In the genomic region with DNA sequence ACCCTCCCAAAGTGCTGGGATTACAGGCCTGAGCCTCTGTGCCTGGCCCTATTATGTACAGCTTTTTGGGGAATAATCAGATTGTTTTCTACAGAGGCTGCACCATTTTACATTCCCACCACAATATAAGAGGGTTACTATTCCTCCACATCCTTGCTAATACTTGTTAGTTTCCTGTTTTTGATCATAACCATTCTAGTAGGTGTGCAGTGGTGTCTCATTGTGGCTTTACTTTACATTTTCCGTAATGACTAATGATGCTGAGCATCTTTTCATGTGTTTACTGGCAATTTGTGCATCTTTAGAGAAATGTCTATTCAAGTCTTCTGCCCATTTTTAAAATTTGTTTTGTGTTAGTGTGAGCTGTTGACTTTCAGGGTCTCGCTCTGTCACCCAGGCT, we compare ENCODE assay signal across 2 cellular contexts.
TF ChIP-seq lines count a peak whose summit lies in the region.

No MANE protein-coding gene starts in this region.

TF ChIP-seq in liver, 16 proteins besides CTCF, POLR2A, EP300 and RAD21:
- no peak for TF ChIP-seq ATF3 (IDR thresholded peaks at IDR 0.05)
- no peak for TF ChIP-seq HNF4G (IDR thresholded peaks at IDR 0.05)
- no peak for TF ChIP-seq YY1 (IDR thresholded peaks at IDR 0.05)
- no peak for TF ChIP-seq GABPA (IDR thresholded peaks at IDR 0.05 in 1 of 2, conservative IDR thresholded peaks at IDR 0.05 in 1 of 2)
- TF ChIP-seq HNF4A (conservative IDR thresholded peaks at IDR 0.05): no peak
- no peak for TF ChIP-seq JUND (IDR thresholded peaks at IDR 0.05)
- TF ChIP-seq TAF1 (conservative IDR thresholded peaks at IDR 0.05): no peak
- TF ChIP-seq RXRA (IDR thresholded peaks at IDR 0.05): no peak
- no peak for TF ChIP-seq MAX (IDR thresholded peaks at IDR 0.05)
- TF ChIP-seq FOXA2 (IDR thresholded peaks at IDR 0.05): no peak
TF ChIP-seq in liver: peak in this region for 0.

TF ChIP-seq in HepG2, 621 proteins besides CTCF, POLR2A, EP300 and RAD21:
- TF ChIP-seq PAWR (CRISPR knock-in tag; IDR thresholded peaks at IDR 0.05; ENCODE audit: borderline replicate concordance): no peak
- no peak for TF ChIP-seq ZSCAN9 (CRISPR knock-in tag; IDR thresholded peaks at IDR 0.05; ENCODE audit: borderline replicate concordance)
- TF ChIP-seq ZNF878 (CRISPR knock-in tag; IDR thresholded peaks at IDR 0.05): no peak
- TF ChIP-seq EED (CRISPR knock-in tag; IDR thresholded peaks at IDR 0.05): no peak
- TF ChIP-seq, protein P1, sequence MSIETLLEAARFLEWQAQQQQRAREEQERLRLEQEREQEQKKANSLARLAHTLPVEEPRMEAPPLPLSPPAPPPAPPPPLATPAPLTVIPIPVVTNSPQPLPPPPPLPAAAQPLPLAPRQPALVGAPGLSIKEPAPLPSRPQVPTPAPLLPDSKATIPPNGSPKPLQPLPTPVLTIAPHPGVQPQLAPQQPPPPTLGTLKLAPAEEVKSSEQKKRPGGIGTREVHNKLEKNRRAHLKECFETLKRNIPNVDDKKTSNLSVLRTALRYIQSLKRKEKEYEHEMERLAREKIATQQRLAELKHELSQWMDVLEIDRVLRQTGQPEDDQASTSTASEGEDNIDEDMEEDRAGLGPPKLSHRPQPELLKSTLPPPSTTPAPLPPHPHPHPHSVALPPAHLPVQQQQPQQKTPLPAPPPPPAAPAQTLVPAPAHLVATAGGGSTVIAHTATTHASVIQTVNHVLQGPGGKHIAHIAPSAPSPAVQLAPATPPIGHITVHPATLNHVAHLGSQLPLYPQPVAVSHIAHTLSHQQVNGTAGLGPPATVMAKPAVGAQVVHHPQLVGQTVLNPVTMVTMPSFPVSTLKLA (IDR thresholded peaks at IDR 0.05): no peak
- no peak for TF ChIP-seq BCL6 (CRISPR knock-in tag; IDR thresholded peaks at IDR 0.05)
- TF ChIP-seq KMT2A (CRISPR knock-in tag; IDR thresholded peaks at IDR 0.05): no peak
- TF ChIP-seq ZNF563 (CRISPR knock-in tag; IDR thresholded peaks at IDR 0.05): no peak
- TF ChIP-seq XBP1 (CRISPR knock-in tag; IDR thresholded peaks at IDR 0.05): no peak
- no peak for TF ChIP-seq CBX1 (IDR thresholded peaks at IDR 0.05; ENCODE audit: low read depth)
- TF ChIP-seq NFIC (IDR thresholded peaks at IDR 0.05; ENCODE audit: low read length): no peak
- no peak for TF ChIP-seq ZNF772 (CRISPR knock-in tag; IDR thresholded peaks at IDR 0.05)
- TF ChIP-seq PAX8 (CRISPR knock-in tag; IDR thresholded peaks at IDR 0.05; ENCODE audit: borderline replicate concordance): no peak
